Comparison of ENCODE assay signal across 8 cellular contexts in genomic region chr22:38843716-38844660, GRCh38. TPM values are rescaled to one million over a fixed set of nuclear protein-coding genes. Genes with fewer than 3 reads are reported as not detected.
A peak's percentile ranks its signal among the peaks of the same experiment; 100 is the strongest.
DNase-seq lines count a peak whose midpoint lies in the region; ATAC-seq and TF ChIP-seq lines count a peak whose summit lies in the region.

Gene NPTXR, minus strand, starts transcription at chr22:38844028.

- no peak for TF ChIP-seq POLR2A in right lobe of liver (IDR thresholded peaks at IDR 0.05)

- peak; percentile 52 for ATAC-seq in activated CD4-positive, alpha-beta T cell treated with anti-CD3 and anti-CD28 coated beads for 36 hours
- ATAC-seq in right lobe of liver (peak; percentile 54 to 77 (median 71)), GM19395 (IDR thresholded peaks at IDR 0.05; ENCODE audit: unreplicated experiment) (no peak)

- no peak within 1 kb of the TSS for H3K27ac Mint-ChIP-seq in activated CD4-positive, alpha-beta T cell treated with anti-CD3 and anti-CD28 coated beads for 36 hours

- peak within 1 kb of the TSS in 1 of 3 donors; percentile 37 for H3K4me3 ChIP-seq in right lobe of liver

- H3K36me3 ChIP-seq in right lobe of liver = no peaks in the 10 kb centered on the region

- no peaks in the 10 kb centered on the region for H3K36me3 Mint-ChIP-seq in activated CD4-positive, alpha-beta T cell treated with anti-CD3 and anti-CD28 coated beads for 36 hours (ENCODE audit: low read depth)

- 4% methylated on average over 9 of the region's 109 CpGs for WGBS in right lobe of liver (ENCODE audit: insufficient coverage, low coverage, low lambda C conversion rate, missing lambda C conversion rate)

- POLR2A ChIA-PET in activated CD4-positive, alpha-beta T cell treated with anti-CD3 and anti-CD28 coated beads for 36 hours (lab: Charles Lee) = interaction anchor here (0.5 kb wide), 1 partner anchor 299 kb away, joined by 3 read pairs; no protein-coding TSS in a partner anchor

- H3K27me3 Mint-ChIP-seq in activated CD4-positive, alpha-beta T cell treated with anti-CD3 and anti-CD28 coated beads for 36 hours = peaks cover 18% of the 10 kb centered on the region

- peak in 1 of 4 donors; percentile 3 for TF ChIP-seq CTCF in right lobe of liver (IDR thresholded peaks at IDR 0.05)

- CTCF ChIA-PET in activated CD4-positive, alpha-beta T cell treated with anti-CD3 and anti-CD28 coated beads for 36 hours (lab: Charles Lee) = interaction anchor here (0.6 to 2.2 kb wide), 7 partner anchors 10 to 85 kb away, joined by 3 to 18 read pairs (median 3); no protein-coding TSS in a partner anchor

- H3K4me3 Mint-ChIP-seq in activated CD4-positive, alpha-beta T cell treated with anti-CD3 and anti-CD28 coated beads for 36 hours = peak within 1 kb of the TSS; percentile 68

- H3K27ac ChIP-seq in right lobe of liver = no peak within 1 kb of the TSS

- DNase-seq in D341Med (ENCODE audit: low spot score) (peak; percentile 93), NCI-H1092 (lab: John Stamatoyannopoulos, UW) (peak; percentile 51), ecto neural progenitor cell (ENCODE audit: low spot score) (peak; percentile 80), right lobe of liver (peak in 1 of 3 donors; percentile 52), NCI-H128 (lab: John Stamatoyannopoulos, UW; ENCODE audit: unreplicated experiment) (no peak)
- DNase-seq in activated CD4-positive, alpha-beta T cell treated with anti-CD3 and anti-CD28 coated beads for 36 hours = peak; percentile 55
- DNase-seq in stimulated activated naive CD4-positive, alpha-beta T cell treated with Interleukin-2 at 50 U/mL for 16 hours (lab: John Stamatoyannopoulos, UW) = peak; percentile 32

- H3K4me1 ChIP-seq in right lobe of liver = peaks cover 0 to 10% (median 0%) of the 10 kb centered on the region in 4 donors

- H3K9me3 ChIP-seq in right lobe of liver = no peaks in the 10 kb centered on the region

- no peaks in the 10 kb centered on the region for H3K9me3 Mint-ChIP-seq in activated CD4-positive, alpha-beta T cell treated with anti-CD3 and anti-CD28 coated beads for 36 hours (ENCODE audit: low read depth)

- H3K4me1 Mint-ChIP-seq in activated CD4-positive, alpha-beta T cell treated with anti-CD3 and anti-CD28 coated beads for 36 hours = peaks cover 17% of the 10 kb centered on the region

- peaks cover 0 to 3% of the 10 kb centered on the region in 2 donors for H3K27me3 ChIP-seq in right lobe of liver

- intact Hi-C loops in activated CD4-positive, alpha-beta T cell treated with anti-CD3 and anti-CD28 coated beads for 36 hours (cut with DNase I, micrococcal nuclease) = loop anchor here (1.0 to 2.0 kb wide), 5 partner anchors 50 to 144 kb away; partner anchors contain the start of genes DNAL4 (in 1 of the 2), JOSD1 (in 1 of the 2) and SUN2 (in 1 of the 2)
- intact Hi-C loops in right lobe of liver (cut with DNase I) = no loop called here

RNA-seq across cellular contexts. Expression of gene NPTXR, which starts in this region (rescaled TPM):
- 1 to 10 TPM; 1.3 to 1.4 TPM for total RNA-seq in activated CD4-positive, alpha-beta T cell treated with anti-CD3 and anti-CD28 coated beads for 36 hours
- under 1 TPM; 0.18 to 0.68 (median 0.28) TPM for total RNA-seq in right lobe of liver

Comparison
In these comparisons a context has a peak if more than half of its experiments do, and no peak if none do; other contexts are left out.
1. Peak in ATAC-seq in right lobe of liver; RNA of the gene not detected or under 1 TPM.
2. intact Hi-C loops: an anchor here in activated CD4-positive, alpha-beta T cell treated with anti-CD3 and anti-CD28 coated beads for 36 hours (1.0 to 2.0 kb wide); none called in right lobe of liver.